1 cellular context compared by ENCODE assay signal in genomic region chr1:229815076-229815475, GRCh38.
TF ChIP-seq lines count a peak whose summit lies in the region.

No MANE protein-coding gene starts in this region.

TF ChIP-seq in H1, 55 proteins besides CTCF, POLR2A, EP300 and RAD21:
- TF ChIP-seq CHD7 (IDR thresholded peaks at IDR 0.05; ENCODE audit: insufficient replicate concordance, low read length): no peak
- TF ChIP-seq NANOG (IDR thresholded peaks at IDR 0.05; ENCODE audit: insufficient read depth, low read depth, low read length, poor library complexity, severe bottlenecking): peak; percentile 11
- no peak for TF ChIP-seq SIN3A (conservative IDR thresholded peaks at IDR 0.05 in 1 of 2, IDR thresholded peaks at IDR 0.05 in 1 of 2; ENCODE audit: low read depth in 1 of 2, low read length in 2 of 2)
- no peak for TF ChIP-seq BRCA1 (IDR thresholded peaks at IDR 0.05; ENCODE audit: low read depth, low read length)
TF ChIP-seq in H1: peak in this region for 1.
